ENCODE assay signal across 8 cellular contexts in the genomic region with DNA sequence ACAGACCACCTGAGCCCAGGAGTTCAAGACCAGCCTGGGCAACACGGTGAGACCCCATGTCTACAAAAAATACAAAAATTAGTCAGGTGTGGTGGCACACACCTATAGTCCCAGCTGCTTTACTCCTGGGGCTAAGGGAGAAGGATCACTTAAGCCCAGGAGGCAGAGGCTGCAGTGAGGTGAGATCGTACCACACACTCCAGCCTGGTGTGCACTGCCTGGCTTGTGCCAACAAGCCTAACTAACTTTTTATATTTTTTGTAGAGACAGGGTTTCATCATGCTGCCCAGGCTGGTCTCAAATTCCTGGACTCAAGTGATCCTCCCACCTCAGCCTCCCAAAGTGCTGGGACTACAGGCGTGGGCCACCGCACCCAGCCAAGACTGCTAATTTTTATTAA. TPM values are rescaled to one million over a fixed set of nuclear protein-coding genes. Genes with fewer than 3 reads are reported as not detected.
DNase-seq lines count a peak whose midpoint lies in the region; FAIRE-seq and TF ChIP-seq lines count a peak whose summit lies in the region.
"Not testable (repeated sequence)": the region's sequence is repeated elsewhere in the genome, so short reads cannot be mapped to it uniquely, and the experiment has no call there.

No MANE protein-coding gene starts in this region.

- not testable (repeated sequence) for H3K4me1 Mint-ChIP-seq in CD8-positive, alpha-beta memory T cell

- not testable (repeated sequence) for H3K4me3 ChIP-seq in CD8-positive, alpha-beta memory T cell (ENCODE audit: low read length); WERI-Rb-1 (ENCODE audit: low read depth, low read length); bronchial epithelial cell (ENCODE audit: low read depth, low read length); esophagus squamous epithelium; parathyroid adenoma (ENCODE audit: low read depth, low read length); skeletal muscle tissue (ENCODE audit: low read length in 3 of 3); thymus (ENCODE audit: low read length)

- not testable (repeated sequence) for H2AFZ ChIP-seq in parathyroid adenoma

- not testable (repeated sequence) for H3K27me3 ChIP-seq in CD8-positive, alpha-beta memory T cell (ENCODE audit: insufficient read depth, low read length, poor library complexity, severe bottlenecking); WERI-Rb-1 (ENCODE audit: insufficient read depth, low read depth, severe bottlenecking); bronchial epithelial cell (ENCODE audit: control insufficient read depth, insufficient read depth, low read length); esophagus squamous epithelium; parathyroid adenoma (ENCODE audit: control insufficient read depth, insufficient read depth, low read length); skeletal muscle tissue (ENCODE audit: control insufficient read depth in 3 of 3, insufficient read depth in 3 of 3, low read length in 3 of 3); thymus (ENCODE audit: control insufficient read depth, insufficient read depth)

- peaks cover 10% of the 10 kb centered on the region for H3K36me3 ChIP-seq in CD8-positive, alpha-beta memory T cell (ENCODE audit: insufficient read depth, low read length)
- H3K36me3 ChIP-seq in WERI-Rb-1 (peaks cover 82% of the 10 kb centered on the region), bronchial epithelial cell (ENCODE audit: control insufficient read depth, insufficient read depth, low read length) (peaks cover 16% of the 10 kb centered on the region), esophagus squamous epithelium (peaks cover 21 to 83% (median 24%) of the 10 kb centered on the region in 3 donors), skeletal muscle tissue (ENCODE audit: control insufficient read depth in 3 of 3, insufficient read depth in 3 of 3, low read length in 3 of 3) (peaks cover 43 to 55% (median 46%) of the 10 kb centered on the region in 3 donors), thymus (ENCODE audit: control insufficient read depth, insufficient read depth) (peaks cover 39% of the 10 kb centered on the region)
- H3K36me3 ChIP-seq in parathyroid adenoma (ENCODE audit: control insufficient read depth, insufficient read depth, low read length), result not testable (repeated sequence)

- intact Hi-C loops in esophagus squamous epithelium (cut with DNase I), result not testable (repeated sequence)

- not testable (repeated sequence) for H3K27ac Mint-ChIP-seq in CD8-positive, alpha-beta memory T cell

- not testable (repeated sequence) for H3K9ac ChIP-seq in parathyroid adenoma; skeletal muscle tissue (ENCODE audit: low read depth in 1 of 3, low read length in 3 of 3)

- H3K4me3 Mint-ChIP-seq in CD8-positive, alpha-beta memory T cell, result not testable (repeated sequence)

- not testable (repeated sequence) for H3K27me3 Mint-ChIP-seq in CD8-positive, alpha-beta memory T cell

- not testable (repeated sequence) for DNase-seq in CD8-positive, alpha-beta memory T cell; WERI-Rb-1; esophagus squamous epithelium (lab: John Stamatoyannopoulos, UW)
- DNase-seq in OCI-M1 (lab: John Stamatoyannopoulos, UW), result peak; percentile 54
- peak; percentile 53 for DNase-seq in bronchial epithelial cell (ENCODE audit: low read depth)

- POLR2A ChIA-PET in CD8-positive, alpha-beta memory T cell (lab: Charles Lee), result not testable (repeated sequence)

- TF ChIP-seq CTCF in WERI-Rb-1 (IDR thresholded peaks at IDR 0.05; ENCODE audit: low read depth, low read length); bronchial epithelial cell (IDR thresholded peaks at IDR 0.05; ENCODE audit: insufficient read depth, low read length, severe bottlenecking); esophagus squamous epithelium (IDR thresholded peaks at IDR 0.05); parathyroid adenoma (IDR thresholded peaks at IDR 0.05): not testable (repeated sequence)

- TF ChIP-seq POLR2A in esophagus squamous epithelium (IDR thresholded peaks at IDR 0.05), result not testable (repeated sequence)

- H3K9me3 ChIP-seq in CD8-positive, alpha-beta memory T cell (ENCODE audit: low read length); WERI-Rb-1 (ENCODE audit: severe bottlenecking); esophagus squamous epithelium; parathyroid adenoma (ENCODE audit: control insufficient read depth, low read length); skeletal muscle tissue (ENCODE audit: control insufficient read depth in 3 of 3, low read length in 3 of 3); thymus (ENCODE audit: control insufficient read depth): not testable (repeated sequence)

- not testable (repeated sequence) for H3K79me2 ChIP-seq in parathyroid adenoma

- CTCF ChIA-PET in CD8-positive, alpha-beta memory T cell (lab: Charles Lee), result not testable (repeated sequence)

- not testable (repeated sequence) for H3K4me2 ChIP-seq in parathyroid adenoma (ENCODE audit: low read length)

- peak overlapping the region; percentile 69 for H3K27ac ChIP-seq in CD8-positive, alpha-beta memory T cell (ENCODE audit: low read depth, low read length)
- peak overlapping the region; percentile 87; the same call in 1 of the 2 replicates for H3K27ac ChIP-seq in WERI-Rb-1
- H3K27ac ChIP-seq in esophagus squamous epithelium, result peak overlapping the region in 3 of 4 donors; percentile 66 to 83 (median 74)
- H3K27ac ChIP-seq in parathyroid adenoma, result peak overlapping the region; percentile 51
- peak overlapping the region; percentile 84 for H3K27ac ChIP-seq in skeletal muscle tissue (ENCODE audit: low read depth, low read length)
- peak overlapping the region; percentile 15 for H3K27ac ChIP-seq in thymus (ENCODE audit: low read depth)

- H3K9me3 Mint-ChIP-seq in CD8-positive, alpha-beta memory T cell, result not testable (repeated sequence)

- 74 to 82% methylated on average over 4 of the region's 4 CpGs for WGBS in esophagus squamous epithelium, 2 donors
- 97% methylated on average over 4 of the region's 4 CpGs for WGBS in thymus

- H3K36me3 Mint-ChIP-seq in CD8-positive, alpha-beta memory T cell, result peaks cover 0 to 75% (median 22%) of the 10 kb centered on the region in 3 donors

- FAIRE-seq in bronchial epithelial cell (lab: Jason Lieb, UNC), result not testable (repeated sequence)

- not testable (repeated sequence) for H3K4me1 ChIP-seq in CD8-positive, alpha-beta memory T cell (ENCODE audit: insufficient read depth, low read length); thymus (ENCODE audit: control insufficient read depth, insufficient read depth, low read length)
- H3K4me1 ChIP-seq in esophagus squamous epithelium (peaks cover 12 to 43% (median 22%) of the 10 kb centered on the region in 3 donors), parathyroid adenoma (peaks cover 13% of the 10 kb centered on the region), skeletal muscle tissue (ENCODE audit: control insufficient read depth in 3 of 3, insufficient read depth in 3 of 3, low read length in 3 of 3) (peaks cover 64 to 87% (median 76%) of the 10 kb centered on the region in 3 donors)

RNA-seq across cellular contexts. Expression of a gene that starts 10.3 kb away (rescaled TPM):
- total RNA-seq in CD8-positive, alpha-beta memory T cell, result 10 to 100 TPM; 36.3 to 38.1 TPM
- 27.1 TPM for polyA plus RNA-seq in CD8-positive, alpha-beta memory T cell
- total RNA-seq in bronchial epithelial cell, result 36.1 and 38.5 TPM in 2 replicates
- 10 to 100 TPM; 47.6 to 63.2 (median 54.3) TPM for total RNA-seq in esophagus squamous epithelium
- 37.6 TPM for total RNA-seq in skeletal muscle tissue
- polyA plus RNA-seq in thymus, result 73.6 TPM

RNA-seq across cellular contexts. Expression of a gene that starts 43.5 kb away (rescaled TPM):
- total RNA-seq in CD8-positive, alpha-beta memory T cell, result 10 to 100 TPM; 30.4 to 33.7 TPM
- polyA plus RNA-seq in CD8-positive, alpha-beta memory T cell, result 2.2 TPM
- total RNA-seq in bronchial epithelial cell, result 23.2 and 26.2 TPM in 2 replicates
- total RNA-seq in esophagus squamous epithelium, result 10 to 100 TPM; 31.2 to 85.3 (median 51.6) TPM
- total RNA-seq in skeletal muscle tissue, result 31.3 TPM
- 9.9 TPM for polyA plus RNA-seq in thymus

Comparison
In these comparisons a context has a peak if more than half of its experiments do, and no peak if none do; other contexts are left out.
1. H3K27ac ChIP-seq: peak in every context shown above with its lines; median percentile 87 in WERI-Rb-1; 84 in skeletal muscle tissue; 74 in esophagus squamous epithelium; 69 in CD8-positive, alpha-beta memory T cell; 51 in parathyroid adenoma; 15 in thymus.